Comparison of ENCODE assay signal across 13 cellular contexts in genomic region chr2:200968162-200968561, GRCh38. TPM values are rescaled to one million over a fixed set of nuclear protein-coding genes. Genes with fewer than 3 reads are reported as not detected.
DNase-seq lines count a peak whose midpoint lies in the region; ATAC-seq and TF ChIP-seq lines count a peak whose summit lies in the region.
"Had no signal": no experiment of that assay in that cellular context is flagged by ENCODE, and none has a peak within 500 bp of the region (broad histone marks: within the 10 kb centered on the region; RNA-seq: fewer than 3 reads in every experiment).

No MANE protein-coding gene starts in this region.

- DNase-seq in COLO829 (ENCODE audit: low spot score) (peak; percentile 78), NOMO-1 treated with DMSO at 0.1 percent for 48 hours (lab: John Stamatoyannopoulos, UW; ENCODE audit: unreplicated experiment) (peak; percentile 30), colonic mucosa (peak; percentile 64), NCI-H1417 (lab: John Stamatoyannopoulos, UW) (no peak)
- DNase-seq in naive thymus-derived CD8-positive, alpha-beta T cell = no peak
- DNase-seq: activated effector memory CD4-positive, alpha-beta T cell treated with anti-CD3 and anti-CD28 coated beads, Interleukin-2, amount 50 U/mL, for 16 hours; GF-D8; NCI-H2029 treated with DMSO at 0.1 percent for 48 hours had no signal

- peak overlapping the region in 1 of 10 donors; percentile 5 for H3K4me3 Mint-ChIP-seq in naive thymus-derived CD8-positive, alpha-beta T cell

- H3K27ac Mint-ChIP-seq in naive thymus-derived CD8-positive, alpha-beta T cell = peak overlapping the region in 8 of 10 donors; percentile 6 to 78 (median 48)

- POLR2A ChIA-PET in naive thymus-derived CD8-positive, alpha-beta T cell (lab: Charles Lee) = interaction anchor here (0.8 kb wide), 1 partner anchor 149 kb away, joined by 3 read pairs; no protein-coding TSS in a partner anchor

- no peaks in the 10 kb centered on the region for H3K9me3 ChIP-seq in colonic mucosa

- no peaks in the 10 kb centered on the region for H3K27me3 Mint-ChIP-seq in naive thymus-derived CD8-positive, alpha-beta T cell

- peak overlapping the region; percentile 71 for H3K27ac ChIP-seq in colonic mucosa

- no peaks in the 10 kb centered on the region for H3K36me3 ChIP-seq in colonic mucosa

- H3K9ac ChIP-seq in colonic mucosa (ENCODE audit: low read depth in 2 of 2, low read length in 2 of 2) = no peak overlapping the region

- H3K4me1 Mint-ChIP-seq in naive thymus-derived CD8-positive, alpha-beta T cell = peaks cover 31 to 43% (median 41%) of the 10 kb centered on the region in 4 donors

- H3K36me3 Mint-ChIP-seq in naive thymus-derived CD8-positive, alpha-beta T cell = peaks cover 0 to 12% (median 2%) of the 10 kb centered on the region in 3 donors

- no peaks in the 10 kb centered on the region for H3K27me3 ChIP-seq in colonic mucosa

- no peak for ATAC-seq in naive thymus-derived CD8-positive, alpha-beta T cell
- ATAC-seq in GM18517 (IDR thresholded peaks at IDR 0.05; ENCODE audit: unreplicated experiment) (no peak), GM18858 (IDR thresholded peaks at IDR 0.05; ENCODE audit: unreplicated experiment) (no peak), HG02938 (IDR thresholded peaks at IDR 0.05; ENCODE audit: unreplicated experiment) (no peak)
- ATAC-seq: K562, sciatic nerve had no signal

- TF ChIP-seq CTCF in colonic mucosa (IDR thresholded peaks at IDR 0.05) = no peak

- no peak overlapping the region for H3K4me3 ChIP-seq in colonic mucosa
- H3K4me3 ChIP-seq: K562 had no signal

- intact Hi-C loops in colonic mucosa (cut with DNase I) = no loop called here

- no peaks in the 10 kb centered on the region for H3K9me3 Mint-ChIP-seq in naive thymus-derived CD8-positive, alpha-beta T cell

- peaks cover 4% of the 10 kb centered on the region for H3K4me1 ChIP-seq in colonic mucosa

RNA-seq across cellular contexts. Expression of gene ORC2, which starts 4.7 kb away (rescaled TPM):
- 10 to 100 TPM; 36.4 to 39.0 TPM for total RNA-seq in colonic mucosa
- 10 to 100 TPM; 51.9 to 66.8 TPM for total RNA-seq in naive thymus-derived CD8-positive, alpha-beta T cell
- 10 to 100 TPM in 1 of 3 donors, 1 to 10 TPM in 2; 9.4 to 11.1 (median 9.4) TPM for polyA plus RNA-seq in naive thymus-derived CD8-positive, alpha-beta T cell

Comparison
In these comparisons a context has a peak if more than half of its experiments do, and no peak if none do; other contexts are left out.
1. DNase-seq: peak in COLO829 (single experiment), NOMO-1 treated with DMSO at 0.1 percent for 48 hours (single experiment) and colonic mucosa (single experiment); none in naive thymus-derived CD8-positive, alpha-beta T cell (0 of 10) and NCI-H1417 (0 of 3).